In the genomic region with DNA sequence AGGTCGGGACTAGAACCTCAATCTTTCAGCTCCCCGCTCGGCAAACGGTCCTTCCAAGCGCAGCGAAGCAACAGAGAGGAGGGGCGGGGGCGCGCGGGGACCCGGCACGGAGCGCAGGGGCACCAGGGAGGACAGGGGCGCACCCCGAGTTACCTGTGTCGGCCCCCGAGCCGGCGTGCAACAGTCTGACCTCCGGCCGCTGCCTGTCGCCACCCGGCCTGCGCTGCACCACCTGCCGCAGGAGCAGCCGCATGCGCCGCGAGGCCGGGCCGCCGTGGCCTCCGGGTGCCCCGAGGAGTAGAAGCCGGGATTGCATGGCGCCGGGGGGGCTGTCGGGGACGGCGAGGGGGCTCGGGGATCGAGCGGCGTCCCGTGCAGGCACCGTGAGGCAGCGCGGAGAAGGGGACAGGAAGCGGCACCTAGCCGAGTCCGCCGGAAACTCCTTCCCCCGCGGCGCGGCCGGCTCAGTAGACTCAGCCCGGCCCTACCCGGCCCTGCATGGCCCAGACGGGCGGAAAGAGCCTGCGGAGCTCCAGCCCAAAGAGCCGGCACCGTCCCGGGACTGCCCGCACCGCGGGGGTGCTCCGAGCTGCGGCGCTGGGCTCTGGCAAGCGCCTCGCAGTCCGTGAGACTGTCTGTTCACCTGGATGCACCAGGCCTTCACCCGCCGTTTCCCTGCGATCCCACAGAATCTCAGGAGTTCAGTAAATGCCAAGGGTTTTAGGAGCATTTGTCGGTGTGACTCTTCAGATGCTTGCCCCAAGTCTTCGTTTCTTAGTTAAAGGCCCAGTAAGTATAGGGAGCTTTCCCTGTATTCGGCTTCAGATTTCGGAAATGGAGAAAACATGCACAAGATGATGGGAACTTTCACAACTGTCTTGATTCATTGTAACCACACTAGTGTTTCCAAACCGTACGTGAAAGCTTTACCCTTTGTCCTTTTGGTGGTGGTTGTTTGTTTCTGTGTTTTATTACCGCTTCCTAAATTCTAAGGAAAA, we compare ENCODE assay signal across 8 cellular contexts. TPM values are rescaled to one million over a fixed set of nuclear protein-coding genes. Genes with fewer than 3 reads are reported as not detected.
DNase-seq lines count a peak whose midpoint lies in the region; ATAC-seq and TF ChIP-seq lines count a peak whose summit lies in the region.

A gene (minus strand): TSS at position 410 of the 998 bp plus-strand sequence. CDS start 94 bp downstream, at position 316.

- no peaks in the 10 kb centered on the region for H3K9me3 ChIP-seq in spleen

- CTCF ChIA-PET in WTC11 (lab: Charles Lee) = interaction anchor here (1.2 to 1.7 kb wide), 2 partner anchors 81 to 293 kb away, joined by 4 to 8 read pairs; no protein-coding TSS in a partner anchor

- ATAC-seq in HG02970 (IDR thresholded peaks at IDR 0.05; ENCODE audit: low FRiP score, unreplicated experiment) (peak; percentile 82), WTC11 (peak; percentile 96)

- H3K4me3 Mint-ChIP-seq in WTC11 = peak within 1 kb of the TSS; percentile 88
- peak within 1 kb of the TSS; percentile 91 to 94 (median 92) for H3K4me3 Mint-ChIP-seq in immature natural killer cell

- H3K36me3 ChIP-seq in spleen = no peaks in the 10 kb centered on the region

- H3K27me3 ChIP-seq in spleen (replicated peaks in 1 of 7) = no peaks in the 10 kb centered on the region

- DNase-seq in NK-92 treated with Interleukin-12 subunit alpha and Interleukin-12 subunit beta, amount 100 ng/mL, for 24 hours (lab: John Stamatoyannopoulos, UW) = peak; percentile 81
- DNase-seq in NK-92 (lab: John Stamatoyannopoulos, UW; ENCODE audit: unreplicated experiment) (no peak), NCI-H2171 treated with DMSO at 0.1 percent for 48 hours (lab: John Stamatoyannopoulos, UW) (peak; percentile 64), WTC11 (ENCODE audit: low spot score) (peak; percentile 90), cardiac fibroblast (ENCODE audit: low read depth in 2 of 2) (peak; percentile 82 to 84), immature natural killer cell (peak; percentile 77 to 83 (median 80)), spleen (peak; percentile 96)

- no peak for TF ChIP-seq CTCF in WTC11 (IDR thresholded peaks at IDR 0.05)
- no peak for TF ChIP-seq CTCF in cardiac fibroblast (IDR thresholded peaks at IDR 0.05; ENCODE audit: low read depth, low read length)
- peak in 1 of 11 experiments; percentile 10 for TF ChIP-seq CTCF in spleen (IDR thresholded peaks at IDR 0.05 in 8 of 11, conservative IDR thresholded peaks at IDR 0.05 in 3 of 11)

- H3K4me3 ChIP-seq in cardiac fibroblast (replicated peaks in 1 of 2; ENCODE audit: low read depth in 2 of 2, low read length in 2 of 2) = peak within 1 kb of the TSS; percentile 71 to 75
- H3K4me3 ChIP-seq in spleen = peak within 1 kb of the TSS; percentile 89 to 97 (median 95)

- intact Hi-C loops in spleen (cut with DNase I; ENCODE audit: low total_unique reads) = no loop called here

- peaks cover 3% of the 10 kb centered on the region; the same call in 1 of the 2 replicates for H3K27me3 Mint-ChIP-seq in WTC11 (ENCODE audit: low read depth)
- peaks cover 0 to 3% (median 2%) of the 10 kb centered on the region in 3 donors for H3K27me3 Mint-ChIP-seq in immature natural killer cell (ENCODE audit: low read depth in 3 of 3)

- TF ChIP-seq POLR2A in spleen (IDR thresholded peaks at IDR 0.05) = no peak

- POLR2A ChIA-PET in WTC11 (lab: Charles Lee) = interaction anchor here (1.0 kb wide), 1 partner anchor 51 kb away, joined by 4 read pairs; no protein-coding TSS in a partner anchor

- 4 to 9% (median 5%) methylated on average over 36 to 84 of the region's 84 CpGs for WGBS in spleen, 5 donors

- H3K4me1 Mint-ChIP-seq in WTC11 (peaks cover 23% of the 10 kb centered on the region), immature natural killer cell (peaks cover 29% of the 10 kb centered on the region in 2 donors)

- H3K27ac ChIP-seq in spleen = peak within 1 kb of the TSS; percentile 49 to 88 (median 80)

- peak within 1 kb of the TSS; percentile 93 for H3K27ac Mint-ChIP-seq in WTC11
- peak within 1 kb of the TSS; percentile 80 to 93 (median 88) for H3K27ac Mint-ChIP-seq in immature natural killer cell

- peaks cover 4 to 38% (median 29%) of the 10 kb centered on the region in 6 donors for H3K4me1 ChIP-seq in spleen

- no peaks in the 10 kb centered on the region for H3K9me3 Mint-ChIP-seq in WTC11
- no peaks in the 10 kb centered on the region for H3K9me3 Mint-ChIP-seq in immature natural killer cell

- no peaks in the 10 kb centered on the region for H3K36me3 Mint-ChIP-seq in WTC11
- H3K36me3 Mint-ChIP-seq in immature natural killer cell = peaks cover 0 to 3% (median 0%) of the 10 kb centered on the region in 3 donors

TF ChIP-seq in WTC11, 78 proteins besides CTCF, POLR2A, EP300 and RAD21 (continues in another document):
- TF ChIP-seq RELA (CRISPR knock-in tag; IDR thresholded peaks at IDR 0.05; ENCODE audit: borderline replicate concordance) = 0 out of 2 replicates have a peak, but pooled peaks have one; percentile 37
- 0 out of 2 replicates have a peak, but pooled peaks have one; percentile 32 for TF ChIP-seq ZNF138 (CRISPR knock-in tag; conservative IDR thresholded peaks at IDR 0.05)
- TF ChIP-seq NFE2L1 (CRISPR knock-in tag; IDR thresholded peaks at IDR 0.05) = 0 out of 2 replicates have a peak, but pooled peaks have one; percentile 10
- 0 out of 2 replicates have a peak, but pooled peaks have one; percentile 65 for TF ChIP-seq ZBTB21 (CRISPR knock-in tag; IDR thresholded peaks at IDR 0.05; ENCODE audit: borderline replicate concordance)
- no peak for TF ChIP-seq NR1H2 (CRISPR knock-in tag; IDR thresholded peaks at IDR 0.05)
- TF ChIP-seq, protein P1, sequence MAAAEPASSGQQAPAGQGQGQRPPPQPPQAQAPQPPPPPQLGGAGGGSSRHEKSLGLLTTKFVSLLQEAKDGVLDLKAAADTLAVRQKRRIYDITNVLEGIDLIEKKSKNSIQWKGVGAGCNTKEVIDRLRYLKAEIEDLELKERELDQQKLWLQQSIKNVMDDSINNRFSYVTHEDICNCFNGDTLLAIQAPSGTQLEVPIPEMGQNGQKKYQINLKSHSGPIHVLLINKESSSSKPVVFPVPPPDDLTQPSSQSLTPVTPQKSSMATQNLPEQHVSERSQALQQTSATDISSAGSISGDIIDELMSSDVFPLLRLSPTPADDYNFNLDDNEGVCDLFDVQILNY (CRISPR knock-in tag; IDR thresholded peaks at IDR 0.05) = 0 out of 2 replicates have a peak, but pooled peaks have one; percentile 39
- TF ChIP-seq GABPB1 (CRISPR knock-in tag; IDR thresholded peaks at IDR 0.05) = peak; percentile 85; the same call in 1 of the 2 replicates
- TF ChIP-seq, protein P2, sequence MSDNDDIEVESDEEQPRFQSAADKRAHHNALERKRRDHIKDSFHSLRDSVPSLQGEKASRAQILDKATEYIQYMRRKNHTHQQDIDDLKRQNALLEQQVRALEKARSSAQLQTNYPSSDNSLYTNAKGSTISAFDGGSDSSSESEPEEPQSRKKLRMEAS (CRISPR knock-in tag; IDR thresholded peaks at IDR 0.05) = peak; percentile 55; the same call in 1 of the 2 replicates
- TF ChIP-seq, protein P3, sequence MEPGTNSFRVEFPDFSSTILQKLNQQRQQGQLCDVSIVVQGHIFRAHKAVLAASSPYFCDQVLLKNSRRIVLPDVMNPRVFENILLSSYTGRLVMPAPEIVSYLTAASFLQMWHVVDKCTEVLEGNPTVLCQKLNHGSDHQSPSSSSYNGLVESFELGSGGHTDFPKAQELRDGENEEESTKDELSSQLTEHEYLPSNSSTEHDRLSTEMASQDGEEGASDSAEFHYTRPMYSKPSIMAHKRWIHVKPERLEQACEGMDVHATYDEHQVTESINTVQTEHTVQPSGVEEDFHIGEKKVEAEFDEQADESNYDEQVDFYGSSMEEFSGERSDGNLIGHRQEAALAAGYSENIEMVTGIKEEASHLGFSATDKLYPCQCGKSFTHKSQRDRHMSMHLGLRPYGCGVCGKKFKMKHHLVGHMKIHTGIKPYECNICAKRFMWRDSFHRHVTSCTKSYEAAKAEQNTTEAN (CRISPR knock-in tag; IDR thresholded peaks at IDR 0.05) = peak; percentile 66
- TF ChIP-seq ZNF263 (CRISPR knock-in tag; IDR thresholded peaks at IDR 0.05; ENCODE audit: low read depth) = 0 out of 2 replicates have a peak, but pooled peaks have one; percentile 17
- peak; percentile 24 for TF ChIP-seq NFYB (CRISPR knock-in tag; conservative IDR thresholded peaks at IDR 0.05; ENCODE audit: low read depth)
- TF ChIP-seq CBFB (CRISPR knock-in tag; IDR thresholded peaks at IDR 0.05; ENCODE audit: low read depth) = no peak
- TF ChIP-seq, protein P4, sequence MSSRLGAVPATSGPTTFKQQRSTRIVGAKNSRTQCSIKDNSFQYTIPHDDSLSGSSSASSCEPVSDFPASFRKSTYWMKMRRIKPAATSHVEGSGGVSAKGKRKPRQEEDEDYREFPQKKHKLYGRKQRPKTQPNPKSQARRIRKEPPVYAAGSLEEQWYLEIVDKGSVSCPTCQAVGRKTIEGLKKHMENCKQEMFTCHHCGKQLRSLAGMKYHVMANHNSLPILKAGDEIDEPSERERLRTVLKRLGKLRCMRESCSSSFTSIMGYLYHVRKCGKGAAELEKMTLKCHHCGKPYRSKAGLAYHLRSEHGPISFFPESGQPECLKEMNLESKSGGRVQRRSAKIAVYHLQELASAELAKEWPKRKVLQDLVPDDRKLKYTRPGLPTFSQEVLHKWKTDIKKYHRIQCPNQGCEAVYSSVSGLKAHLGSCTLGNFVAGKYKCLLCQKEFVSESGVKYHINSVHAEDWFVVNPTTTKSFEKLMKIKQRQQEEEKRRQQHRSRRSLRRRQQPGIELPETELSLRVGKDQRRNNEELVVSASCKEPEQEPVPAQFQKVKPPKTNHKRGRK (CRISPR knock-in tag; IDR thresholded peaks at IDR 0.05; ENCODE audit: borderline replicate concordance) = no peak
- TF ChIP-seq, protein P5, sequence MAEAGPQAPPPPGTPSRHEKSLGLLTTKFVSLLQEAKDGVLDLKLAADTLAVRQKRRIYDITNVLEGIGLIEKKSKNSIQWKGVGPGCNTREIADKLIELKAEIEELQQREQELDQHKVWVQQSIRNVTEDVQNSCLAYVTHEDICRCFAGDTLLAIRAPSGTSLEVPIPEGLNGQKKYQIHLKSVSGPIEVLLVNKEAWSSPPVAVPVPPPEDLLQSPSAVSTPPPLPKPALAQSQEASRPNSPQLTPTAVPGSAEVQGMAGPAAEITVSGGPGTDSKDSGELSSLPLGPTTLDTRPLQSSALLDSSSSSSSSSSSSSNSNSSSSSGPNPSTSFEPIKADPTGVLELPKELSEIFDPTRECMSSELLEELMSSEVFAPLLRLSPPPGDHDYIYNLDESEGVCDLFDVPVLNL (CRISPR knock-in tag; IDR thresholded peaks at IDR 0.05; ENCODE audit: borderline replicate concordance, low read depth) = 0 out of 2 replicates have a peak, but pooled peaks have one; percentile 35
- TF ChIP-seq SP1 (CRISPR knock-in tag; conservative IDR thresholded peaks at IDR 0.05) = peak; percentile 77
- TF ChIP-seq MYBL2 (CRISPR knock-in tag; IDR thresholded peaks at IDR 0.05) = peak; percentile 70
- 0 out of 2 replicates have a peak, but pooled peaks have one; percentile 26 for TF ChIP-seq ATF1 (CRISPR knock-in tag; IDR thresholded peaks at IDR 0.05)

RNA-seq across cellular contexts. Expression of the gene that starts here (rescaled TPM):
- 19.9 to 22.2 TPM (median 20.8 TPM) in 3 replicates for total RNA-seq in WTC11 (2021)
- polyA plus RNA-seq in immature natural killer cell = 1 to 10 TPM; 3.0 to 4.9 (median 3.2) TPM
- total RNA-seq in spleen = 10 to 100 TPM; 12.4 to 33.6 (median 19.3) TPM
- polyA plus RNA-seq in spleen = 1 to 10 TPM; 2.7 to 3.5 (median 3.4) TPM
